ENCODE assay signal across 15 cellular contexts in genomic region chr10:63058236-63058635, GRCh38.
A peak's percentile ranks its signal among the peaks of the same experiment; 100 is the strongest.
DNase-seq lines count a peak whose midpoint lies in the region; ATAC-seq and TF ChIP-seq lines count a peak whose summit lies in the region.
"Had no signal": no experiment of that assay in that cellular context is flagged by ENCODE, and none has a peak within 500 bp of the region (broad histone marks: within the 10 kb centered on the region; RNA-seq: fewer than 3 reads in every experiment).

No MANE protein-coding gene starts in this region.

- no peaks in the 10 kb centered on the region for H4K20me1 ChIP-seq in GM23338 (replicated peaks; ENCODE audit: insufficient read depth)
- no peaks in the 10 kb centered on the region for H4K20me1 ChIP-seq in neural progenitor cell (ENCODE audit: low read depth)
- H4K20me1 ChIP-seq: BLaER1 treated with 17β-estradiol and CSF1 and Interleukin-3, amounts not matched to agents 10 nM and 100 nM had no signal

- H3K36me3 Mint-ChIP-seq in GM23338 (ENCODE audit: low read depth) = no peaks in the 10 kb centered on the region
- no peaks in the 10 kb centered on the region for H3K36me3 Mint-ChIP-seq in neural progenitor cell
- H3K36me3 Mint-ChIP-seq: CD4-positive, CD25-positive, alpha-beta regulatory T cell had no signal

- H3K27ac ChIP-seq in GM23338 (ENCODE audit: low read depth) = no peak overlapping the region
- no peak overlapping the region for H3K27ac ChIP-seq in neural progenitor cell
- H3K27ac ChIP-seq: BLaER1 treated with 17β-estradiol and CSF1 and Interleukin-3, amounts not matched to agents 10 nM and 100 nM had no signal

- peak; percentile 19 for DNase-seq in COLO829 (ENCODE audit: low spot score)
- no peak for DNase-seq in GM23338 (ENCODE audit: low spot score)
- peak; percentile 96 for DNase-seq in foreskin melanocyte
- no peak for DNase-seq in neural progenitor cell (ENCODE audit: low spot score)
- no peak for DNase-seq in NCI-H128 (lab: John Stamatoyannopoulos, UW; ENCODE audit: unreplicated experiment)
- DNase-seq: 8988T; CD4-positive, CD25-positive, alpha-beta regulatory T cell; DMS79; GF-D8; GOT3 had no signal

- ATAC-seq in GM23338 (no peak), GM21390 (IDR thresholded peaks at IDR 0.05; ENCODE audit: unreplicated experiment) (no peak), GM19452 (IDR thresholded peaks at IDR 0.05; ENCODE audit: unreplicated experiment) (no peak)
- ATAC-seq: HepG2 had no signal

- H2AFZ ChIP-seq in GM23338 (peak overlapping the region; percentile 97), neural progenitor cell (replicated peaks) (no peak overlapping the region)

- H3K4me1 ChIP-seq in GM23338 (ENCODE audit: insufficient read depth) = peaks cover 10% of the 10 kb centered on the region; the same call in 1 of the 2 replicates
- H3K4me1 ChIP-seq in neural progenitor cell = peaks cover 6% of the 10 kb centered on the region
- H3K4me1 ChIP-seq: BLaER1 treated with 17β-estradiol and CSF1 and Interleukin-3, amounts not matched to agents 10 nM and 100 nM had no signal

- H3K4me3 Mint-ChIP-seq in GM23338 = no peak overlapping the region
- peak overlapping the region; percentile 4 for H3K4me3 Mint-ChIP-seq in neural progenitor cell
- H3K4me3 Mint-ChIP-seq: CD4-positive, CD25-positive, alpha-beta regulatory T cell; H9 had no signal

- H3K27ac Mint-ChIP-seq in GM23338 = no peak overlapping the region
- H3K27ac Mint-ChIP-seq in neural progenitor cell = peak overlapping the region; percentile 59
- H3K27ac Mint-ChIP-seq: CD4-positive, CD25-positive, alpha-beta regulatory T cell had no signal

- H3K27me3 Mint-ChIP-seq in GM23338 (ENCODE audit: insufficient read depth, low read depth, poor library complexity) (no peaks in the 10 kb centered on the region), neural progenitor cell (ENCODE audit: insufficient read depth, low read depth) (no peaks in the 10 kb centered on the region)

- no peaks in the 10 kb centered on the region for H3F3A ChIP-seq in GM23338 (replicated peaks; ENCODE audit: low read depth)
- no peaks in the 10 kb centered on the region for H3F3A ChIP-seq in neural progenitor cell (ENCODE audit: low read depth)

- H3K4me1 Mint-ChIP-seq in GM23338 (peaks cover 11% of the 10 kb centered on the region; the same call in 2 of the 3 replicates), neural progenitor cell (peaks cover 29% of the 10 kb centered on the region)

- no peaks in the 10 kb centered on the region for H3K9me3 ChIP-seq in neural progenitor cell (ENCODE audit: low read depth)
- H3K9me3 ChIP-seq: BLaER1 treated with 17β-estradiol and CSF1 and Interleukin-3, amounts not matched to agents 10 nM and 100 nM had no signal

- H3K79me2 ChIP-seq in GM23338 (replicated peaks; ENCODE audit: insufficient read depth) (no peaks in the 10 kb centered on the region), neural progenitor cell (ENCODE audit: low read depth) (no peaks in the 10 kb centered on the region)

- H3K4me2 ChIP-seq in GM23338 = no peak overlapping the region
- H3K4me2 ChIP-seq in neural progenitor cell = no peak overlapping the region
- H3K4me2 ChIP-seq: BLaER1 treated with 17β-estradiol and CSF1 and Interleukin-3, amounts not matched to agents 10 nM and 100 nM had no signal

- no peaks in the 10 kb centered on the region for H3K9me2 ChIP-seq in GM23338 (ENCODE audit: insufficient read depth)

- H3K36me3 ChIP-seq in GM23338 (ENCODE audit: insufficient read depth) (no peaks in the 10 kb centered on the region), neural progenitor cell (no peaks in the 10 kb centered on the region)
- H3K36me3 ChIP-seq: BLaER1 treated with 17β-estradiol and CSF1 and Interleukin-3, amounts not matched to agents 10 nM and 100 nM had no signal

- no peak for TF ChIP-seq CTCF in GM23338 (conservative IDR thresholded peaks at IDR 0.05; ENCODE audit: low read depth in 2 of 2)
- TF ChIP-seq CTCF in neural progenitor cell (IDR thresholded peaks at IDR 0.05) = no peak

- H3K4me3 ChIP-seq in GM23338 (no peak overlapping the region), neural progenitor cell (no peak overlapping the region)
- H3K4me3 ChIP-seq: BLaER1 treated with 17β-estradiol and CSF1 and Interleukin-3, amounts not matched to agents 10 nM and 100 nM had no signal

- H3K27me3 ChIP-seq in GM23338 (ENCODE audit: insufficient read depth) (no peaks in the 10 kb centered on the region), neural progenitor cell (no peaks in the 10 kb centered on the region)
- H3K27me3 ChIP-seq: BLaER1 treated with 17β-estradiol and CSF1 and Interleukin-3, amounts not matched to agents 10 nM and 100 nM had no signal

- H3K9me3 Mint-ChIP-seq in GM23338 (no peaks in the 10 kb centered on the region), neural progenitor cell (no peaks in the 10 kb centered on the region)
- H3K9me3 Mint-ChIP-seq: CD4-positive, CD25-positive, alpha-beta regulatory T cell; H9 had no signal

- no peak overlapping the region for H3K9ac ChIP-seq in neural progenitor cell
- H3K9ac ChIP-seq: BLaER1 treated with 17β-estradiol and CSF1 and Interleukin-3, amounts not matched to agents 10 nM and 100 nM had no signal

TF ChIP-seq in GM23338, 12 proteins besides CTCF, POLR2A, EP300 and RAD21 (continues in another document):
- TF ChIP-seq NANOG (IDR thresholded peaks at IDR 0.05; ENCODE audit: borderline replicate concordance) (no peak), EZH2 (IDR thresholded peaks at IDR 0.05; ENCODE audit: low read depth, unreplicated experiment) (no peak), STAT1 (IDR thresholded peaks at IDR 0.05; ENCODE audit: unreplicated experiment) (no peak), ETS1 (IDR thresholded peaks at IDR 0.05) (no peak), EZH2phosphoT487 (IDR thresholded peaks at IDR 0.05; ENCODE audit: unreplicated experiment) (no peak), ZNF331 (CRISPR knock-in tag; IDR thresholded peaks at IDR 0.05; ENCODE audit: low read depth) (no peak), REST (IDR thresholded peaks at IDR 0.05; ENCODE audit: unreplicated experiment) (no peak), POLR2AphosphoS5 (IDR thresholded peaks at IDR 0.05; ENCODE audit: low read depth) (no peak), CREB1 (CRISPR knock-in tag; IDR thresholded peaks at IDR 0.05; ENCODE audit: low read depth) (no peak)

Comparison
In these comparisons a context has a peak if more than half of its experiments do, and no peak if none do; other contexts are left out.
1. DNase-seq: peak in COLO829 (single experiment) and foreskin melanocyte (single experiment); none in GM23338 (single experiment), neural progenitor cell (single experiment) and NCI-H128 (single experiment).